ENCODE assay signal across 7 cellular contexts in genomic region chr16:66611911-66612310, GRCh38. TPM values are rescaled to one million over a fixed set of nuclear protein-coding genes. Genes with fewer than 3 reads are reported as not detected.
"Had no signal": no experiment of that assay in that cellular context is flagged by ENCODE, and none has a peak within 500 bp of the region (broad histone marks: within the 10 kb centered on the region; RNA-seq: fewer than 3 reads in every experiment).

No MANE protein-coding gene starts in this region.

RNA-seq across cellular contexts. Expression of gene CMTM2, which starts 32.6 kb away (rescaled TPM):
- total RNA-seq: LHCN-M2, MCF 10A, NCI-H460, PC-9, RPMI7951, SJSA1 had no signal
- polyA plus RNA-seq: SK-N-SH had no signal
